ENCODE assay signal across 23 cellular contexts in genomic region chr6:167787896-167788530, GRCh38. TPM values are rescaled to one million over a fixed set of nuclear protein-coding genes. Genes with fewer than 3 reads are reported as not detected.
DNase-seq lines count a peak whose midpoint lies in the region; TF ChIP-seq lines count a peak whose summit lies in the region.
"Had no signal": no experiment of that assay in that cellular context is flagged by ENCODE, and none has a peak within 500 bp of the region (broad histone marks: within the 10 kb centered on the region; RNA-seq: fewer than 3 reads in every experiment).

No MANE protein-coding gene starts in this region.

- TF ChIP-seq CTCF in breast epithelium (IDR thresholded peaks at IDR 0.05): no peak
- TF ChIP-seq CTCF in mammary epithelial cell (conservative IDR thresholded peaks at IDR 0.05 in 1 of 2, IDR thresholded peaks at IDR 0.05 in 1 of 2; ENCODE audit: extremely low read depth in 1 of 2, insufficient read depth in 1 of 2, low read depth in 1 of 2, low read length in 2 of 2): no peak
- no peak for TF ChIP-seq CTCF in smooth muscle cell (IDR thresholded peaks at IDR 0.05; ENCODE audit: borderline replicate concordance, insufficient read depth, poor library complexity, severe bottlenecking)

- no peaks in the 10 kb centered on the region for H3K27me3 ChIP-seq in breast epithelium
- no peaks in the 10 kb centered on the region for H3K27me3 ChIP-seq in mammary epithelial cell (ENCODE audit: insufficient read depth, low read length)
- H3K27me3 ChIP-seq in smooth muscle cell (ENCODE audit: low read depth): no peaks in the 10 kb centered on the region
- H3K27me3 ChIP-seq: Peyer's patch, testis had no signal

- H3K36me3 ChIP-seq in breast epithelium (no peaks in the 10 kb centered on the region), mammary epithelial cell (ENCODE audit: insufficient read depth, low read length) (no peaks in the 10 kb centered on the region), smooth muscle cell (ENCODE audit: low read depth) (no peaks in the 10 kb centered on the region)
- H3K36me3 ChIP-seq: Peyer's patch had no signal

- no TSS peak for BruUV-seq in mammary epithelial cell (replicated peaks; lab: Mats Ljungman, UMichigan)

- WGBS in mammary epithelial cell (ENCODE audit: low coverage, missing lambda C conversion rate): 93% methylated on average over 13 of the region's 22 CpGs
- WGBS in smooth muscle cell (ENCODE audit: low lambda C conversion rate): 67% methylated on average over 22 of the region's 22 CpGs

- H3F3A ChIP-seq in smooth muscle cell (ENCODE audit: low read depth): no peaks in the 10 kb centered on the region

- H3K9ac ChIP-seq in mammary epithelial cell (ENCODE audit: insufficient read depth, low read length): no peak overlapping the region
- H3K9ac ChIP-seq in smooth muscle cell (ENCODE audit: low read depth): no peak overlapping the region

- DNase-seq in breast epithelium (ENCODE audit: low spot score in 2 of 2) (peak; percentile 11 to 44), mammary epithelial cell (no peak), RPMI7951 (ENCODE audit: low read depth) (peak; percentile 48), islet precursor cell (peak; percentile 42), smooth muscle cell (lab: John Stamatoyannopoulos, UW; ENCODE audit: unreplicated experiment) (no peak), activated T-cell treated with anti-CD3 and anti-CD28 coated beads for 4 hours (no peak), AML-193 (lab: John Stamatoyannopoulos, UW) (no peak)
- no peak for DNase-seq in central memory CD4-positive, alpha-beta T cell
- DNase-seq: activated CD8-positive, alpha-beta T cell treated with anti-CD3 and anti-CD28 coated beads for 36 hours; effector memory CD8-positive, alpha-beta T cell; erythroblast; KBM-7; mesenchymal stem cell; NCI-H1092 treated with DMSO at 0.1 percent for 48 hours; NCI-H2029 treated with DMSO at 0.1 percent for 48 hours; NCI-H2227 treated with DMSO at 0.1 percent for 48 hours; occipital lobe; Peyer's patch; SHP77 treated with DMSO at 0.1 percent for 48 hours; stimulated activated naive CD8-positive, alpha-beta T cell treated with anti-CD3 and anti-CD28 coated beads, Interleukin-15, Interleukin-2, amounts not matched to agents 100 U/mL and 50 U/mL, for 24 hours had no signal

- H2AFZ ChIP-seq in mammary epithelial cell (ENCODE audit: low read depth, low read length) (no peak overlapping the region), smooth muscle cell (ENCODE audit: low read depth) (no peak overlapping the region)

- intact Hi-C loops in breast epithelium (cut with DNase I; ENCODE audit: low total_unique reads) (no loop called here), mammary epithelial cell (cut with micrococcal nuclease) (no loop called here)

- H3K4me2 ChIP-seq in mammary epithelial cell (ENCODE audit: insufficient read depth, low read depth, low read length) (no peak overlapping the region), smooth muscle cell (peak overlapping the region; percentile 61)

- H3K27ac ChIP-seq in breast epithelium (no peak overlapping the region), mammary epithelial cell (ENCODE audit: insufficient read depth, low read depth, low read length) (no peak overlapping the region), smooth muscle cell (ENCODE audit: low read depth) (no peak overlapping the region)
- H3K27ac ChIP-seq: coronary artery, testis had no signal

- H4K20me1 ChIP-seq in mammary epithelial cell (ENCODE audit: insufficient read depth, low read length): no peaks in the 10 kb centered on the region
- no peaks in the 10 kb centered on the region for H4K20me1 ChIP-seq in smooth muscle cell (ENCODE audit: low read depth)

- H3K9me3 ChIP-seq in breast epithelium: no peaks in the 10 kb centered on the region
- H3K9me3 ChIP-seq in mammary epithelial cell (replicated peaks; ENCODE audit: insufficient read depth, low read length): no peaks in the 10 kb centered on the region
- H3K9me3 ChIP-seq in smooth muscle cell (replicated peaks; ENCODE audit: low read depth): no peaks in the 10 kb centered on the region
- H3K9me3 ChIP-seq: Peyer's patch, testis had no signal

- H3K79me2 ChIP-seq in mammary epithelial cell (ENCODE audit: insufficient read depth, low read length) (no peaks in the 10 kb centered on the region), smooth muscle cell (ENCODE audit: low read depth) (no peaks in the 10 kb centered on the region)

- TF ChIP-seq POLR2A in breast epithelium (IDR thresholded peaks at IDR 0.05): no peak

- dilution Hi-C loops in mammary epithelial cell (cut with HindIII; ENCODE audit: low sequenced_read_pairs): no loop called here

- H3K4me1 ChIP-seq in breast epithelium (no peaks in the 10 kb centered on the region), mammary epithelial cell (ENCODE audit: insufficient read depth, low read length) (peaks cover 9% of the 10 kb centered on the region), smooth muscle cell (ENCODE audit: low read depth) (peaks cover 8% of the 10 kb centered on the region)

- CTCF ChIA-PET in mammary epithelial cell (lab: Charles Lee; ENCODE audit: low non-redundant PET): no interaction called here

- in situ Hi-C loops in mammary epithelial cell (cut with MboI; ENCODE audit: low sequenced_read_pairs in 2 of 2): no loop called here

- H3K4me3 ChIP-seq in breast epithelium (no peak overlapping the region), mammary epithelial cell (replicated peaks in 1 of 3; ENCODE audit: insufficient read depth in 1 of 3, low read depth in 2 of 3, low read length in 3 of 3) (no peak overlapping the region), smooth muscle cell (no peak overlapping the region)
- H3K4me3 ChIP-seq: coronary artery, GM12878, Peyer's patch, testis had no signal

RNA-seq across cellular contexts. Expression of gene AFDN, which starts 38.7 kb away (rescaled TPM):
- total RNA-seq in breast epithelium: 100 to 1,000 TPM in 2 of 3 donors, 10 to 100 TPM in 1; 93.1 to 292 (median 170) TPM
- total RNA-seq in mammary epithelial cell: 100 to 1,000 TPM; 117 to 129 TPM
- polyA plus RNA-seq in mammary epithelial cell: 29.4 TPM
- 92.8 TPM for polyA minus RNA-seq in mammary epithelial cell
- 41.6 and 46.6 TPM in 2 replicates for total RNA-seq in RPMI7951 (2014; rRNA removed; shearing (Covaris generic))
- 98.8 and 125 TPM in 2 replicates for total RNA-seq in smooth muscle cell
- 52.3 and 83.7 TPM in 2 replicates for polyA plus RNA-seq in smooth muscle cell

Comparison
In these comparisons a context has a peak if more than half of its experiments do, and no peak if none do; other contexts are left out.
1. DNase-seq: peak in breast epithelium (2 of 2), RPMI7951 (single experiment) and islet precursor cell (single experiment); none in mammary epithelial cell (single experiment), smooth muscle cell (single experiment), central memory CD4-positive, alpha-beta T cell (single experiment), activated T-cell treated with anti-CD3 and anti-CD28 coated beads for 4 hours (single experiment) and AML-193 (0 of 2).